Comparison of ENCODE assay signal across 8 cellular contexts in genomic region chr14:61894452-61895077, GRCh38.
A peak's percentile ranks its signal among the peaks of the same experiment; 100 is the strongest.
DNase-seq lines count a peak whose midpoint lies in the region; ATAC-seq and TF ChIP-seq lines count a peak whose summit lies in the region.

No MANE protein-coding gene starts in this region.

- 52% methylated on average over 5 of the region's 5 CpGs for WGBS in esophagus muscularis mucosa
- 62 to 65% methylated on average over 5 of the region's 5 CpGs for whole genome bisulfite sequencing in testis, 2 donors

- H3K4me3 ChIP-seq in esophagus muscularis mucosa: no peak overlapping the region
- H3K4me3 ChIP-seq in neural cell (ENCODE audit: low read length): no peak overlapping the region
- no peak overlapping the region for H3K4me3 ChIP-seq in testis

- CTCF ChIA-PET in activated CD8-positive, alpha-beta memory T cell treated with anti-CD3 and anti-CD28 coated beads, Interleukin-2, amount 10 ng/mL, durations not matched to agents 7 days and 5 days (lab: Charles Lee): interaction anchor here (0.9 to 3.5 kb wide), 11 partner anchors 10 to 232 kb away, joined by 3 to 13 read pairs (median 4); no protein-coding TSS in a partner anchor

- no peaks in the 10 kb centered on the region for H3K9me2 ChIP-seq in neural cell (ENCODE audit: insufficient read depth, low read length)

- no peaks in the 10 kb centered on the region for H3K4me1 ChIP-seq in esophagus muscularis mucosa
- H3K4me1 ChIP-seq in testis: no peaks in the 10 kb centered on the region

- H3K4me3 Mint-ChIP-seq in activated CD8-positive, alpha-beta memory T cell treated with anti-CD3 and anti-CD28 coated beads, Interleukin-2, amount 10 ng/mL, durations not matched to agents 7 days and 5 days: no peak overlapping the region

- H2AFZ ChIP-seq in neural cell (ENCODE audit: low read depth, low read length): no peak overlapping the region

- TF ChIP-seq EP300 in esophagus muscularis mucosa (IDR thresholded peaks at IDR 0.05): no peak
- TF ChIP-seq EP300 in neural cell (conservative IDR thresholded peaks at IDR 0.05; ENCODE audit: poor library complexity, severe bottlenecking): no peak

- H3K9me3 ChIP-seq in esophagus muscularis mucosa (no peaks in the 10 kb centered on the region), neural cell (ENCODE audit: low read length) (no peaks in the 10 kb centered on the region), testis (no peaks in the 10 kb centered on the region)

- H3K27me3 ChIP-seq in esophagus muscularis mucosa (no peaks in the 10 kb centered on the region), neural cell (ENCODE audit: insufficient read depth, low read depth, low read length) (no peaks in the 10 kb centered on the region), testis (no peaks in the 10 kb centered on the region)

- peak; percentile 39 for DNase-seq in ELF-1 (ENCODE audit: low read depth, low spot score)
- peak; percentile 6 for DNase-seq in NCI-H526 treated with DMSO at 0.1 percent for 48 hours (lab: John Stamatoyannopoulos, UW)
- peak; percentile 73 for DNase-seq in activated CD8-positive, alpha-beta memory T cell treated with anti-CD3 and anti-CD28 coated beads, Interleukin-2, amount 10 ng/mL, durations not matched to agents 7 days and 5 days
- DNase-seq in esophagus muscularis mucosa (ENCODE audit: extremely low spot score): no peak
- peak; percentile 80 for DNase-seq in testis

- H3K9ac ChIP-seq in neural cell (ENCODE audit: low read length): no peak overlapping the region

- no peaks in the 10 kb centered on the region for H3F3A ChIP-seq in neural cell (ENCODE audit: insufficient read depth, low read length, poor library complexity, severe bottlenecking)

- H3K4me1 Mint-ChIP-seq in activated CD8-positive, alpha-beta memory T cell treated with anti-CD3 and anti-CD28 coated beads, Interleukin-2, amount 10 ng/mL, durations not matched to agents 7 days and 5 days: peaks cover 10% of the 10 kb centered on the region

- no peaks in the 10 kb centered on the region for H3K9me3 Mint-ChIP-seq in activated CD8-positive, alpha-beta memory T cell treated with anti-CD3 and anti-CD28 coated beads, Interleukin-2, amount 10 ng/mL, durations not matched to agents 7 days and 5 days (ENCODE audit: low read depth)

- no peaks in the 10 kb centered on the region for H4K20me1 ChIP-seq in neural cell (ENCODE audit: insufficient read depth)

- peaks cover 2% of the 10 kb centered on the region for H3K36me3 Mint-ChIP-seq in activated CD8-positive, alpha-beta memory T cell treated with anti-CD3 and anti-CD28 coated beads, Interleukin-2, amount 10 ng/mL, durations not matched to agents 7 days and 5 days

- H3K27ac ChIP-seq in esophagus muscularis mucosa (replicated peaks in 1 of 4): no peak overlapping the region
- peak overlapping the region; percentile 13 for H3K27ac ChIP-seq in neural cell (ENCODE audit: low read length)
- H3K27ac ChIP-seq in testis: no peak overlapping the region

- peaks cover 27% of the 10 kb centered on the region for H3K27me3 Mint-ChIP-seq in activated CD8-positive, alpha-beta memory T cell treated with anti-CD3 and anti-CD28 coated beads, Interleukin-2, amount 10 ng/mL, durations not matched to agents 7 days and 5 days

- no peak overlapping the region for H3K27ac Mint-ChIP-seq in activated CD8-positive, alpha-beta memory T cell treated with anti-CD3 and anti-CD28 coated beads, Interleukin-2, amount 10 ng/mL, durations not matched to agents 7 days and 5 days

- peak; percentile 19 to 48 (median 23) for TF ChIP-seq CTCF in esophagus muscularis mucosa (IDR thresholded peaks at IDR 0.05)
- TF ChIP-seq CTCF in neural cell (IDR thresholded peaks at IDR 0.05; ENCODE audit: poor library complexity, severe bottlenecking): peak; percentile 78
- peak in 2 of 3 experiments; percentile 15 to 33 for TF ChIP-seq CTCF in testis (IDR thresholded peaks at IDR 0.05)

- TF ChIP-seq RAD21 in neural cell (conservative IDR thresholded peaks at IDR 0.05): peak; percentile 82

- TF ChIP-seq POLR2A in esophagus muscularis mucosa (IDR thresholded peaks at IDR 0.05; ENCODE audit: low read depth): no peak
- no peak for TF ChIP-seq POLR2A in testis (IDR thresholded peaks at IDR 0.05)

- peak; percentile 32 for ATAC-seq in HG03342 (IDR thresholded peaks at IDR 0.05; ENCODE audit: unreplicated experiment)
- ATAC-seq in activated CD8-positive, alpha-beta memory T cell treated with anti-CD3 and anti-CD28 coated beads, Interleukin-2, amount 10 ng/mL, durations not matched to agents 7 days and 5 days: no peak
- ATAC-seq in GM19328 (IDR thresholded peaks at IDR 0.05; ENCODE audit: unreplicated experiment): no peak

- no peaks in the 10 kb centered on the region for H3K36me3 ChIP-seq in esophagus muscularis mucosa
- no peaks in the 10 kb centered on the region for H3K36me3 ChIP-seq in neural cell (ENCODE audit: insufficient read depth, low read length)
- H3K36me3 ChIP-seq in testis (ENCODE audit: low read depth, missing control alignments): no peaks in the 10 kb centered on the region

- H3K79me2 ChIP-seq in neural cell (replicated peaks; ENCODE audit: insufficient read depth, low read length): no peaks in the 10 kb centered on the region

- intact Hi-C loops in esophagus muscularis mucosa (cut with DNase I): no loop called here
- intact Hi-C loops in testis (cut with DNase I; ENCODE audit: low total_unique reads): no loop called here

- no peak overlapping the region for H3K4me2 ChIP-seq in neural cell (ENCODE audit: low read length)

TF ChIP-seq in neural cell, 6 proteins besides CTCF, POLR2A, EP300 and RAD21:
- no peak for TF ChIP-seq EZH2 (IDR thresholded peaks at IDR 0.05; ENCODE audit: borderline replicate concordance, insufficient read depth, low read length, poor library complexity, severe bottlenecking)
- TF ChIP-seq SMC3 (conservative IDR thresholded peaks at IDR 0.05; ENCODE audit: poor library complexity): peak; percentile 84
- TF ChIP-seq POLR2AphosphoS5 (IDR thresholded peaks at IDR 0.05): no peak
- no peak for TF ChIP-seq REST (IDR thresholded peaks at IDR 0.05; ENCODE audit: borderline replicate concordance)

Comparison
In these comparisons a context has a peak if more than half of its experiments do, and no peak if none do; other contexts are left out.
1. CTCF ChIP-seq: peak in every context shown above with its lines; median percentile 78 in neural cell; 24 in testis; 23 in esophagus muscularis mucosa.